In the genomic region with DNA sequence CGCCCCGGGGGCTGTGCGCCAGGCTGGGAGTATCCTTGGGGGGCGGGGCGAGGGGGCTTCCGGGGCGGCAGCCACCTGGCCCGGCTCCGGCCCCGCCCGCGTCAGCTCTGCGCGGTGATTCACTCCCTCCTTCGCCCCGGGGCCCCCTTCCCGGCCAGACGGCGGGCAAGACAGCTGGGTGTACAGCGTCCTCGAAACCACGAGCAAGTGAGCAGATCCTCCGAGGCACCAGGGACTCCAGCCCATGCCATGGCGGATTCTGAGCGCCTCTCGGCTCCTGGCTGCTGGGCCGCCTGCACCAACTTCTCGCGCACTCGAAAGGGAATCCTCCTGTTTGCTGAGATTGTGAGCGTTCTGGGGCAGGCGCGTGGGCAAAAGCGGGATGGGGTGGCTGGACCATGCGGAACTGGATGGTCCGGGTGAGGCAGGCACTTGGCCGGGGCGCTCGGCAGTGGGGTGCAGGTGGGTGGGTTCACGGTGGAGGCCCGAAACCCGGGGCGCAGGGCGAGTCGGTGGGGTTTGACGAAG, we compare ENCODE assay signal across 8 cellular contexts. TPM values are rescaled to one million over a fixed set of nuclear protein-coding genes. Genes with fewer than 3 reads are reported as not detected.
DNase-seq lines count a peak whose midpoint lies in the region; ATAC-seq and TF ChIP-seq lines count a peak whose summit lies in the region.

A gene with protein sequence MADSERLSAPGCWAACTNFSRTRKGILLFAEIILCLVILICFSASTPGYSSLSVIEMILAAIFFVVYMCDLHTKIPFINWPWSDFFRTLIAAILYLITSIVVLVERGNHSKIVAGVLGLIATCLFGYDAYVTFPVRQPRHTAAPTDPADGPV (plus strand): TSS at position 147 of the 528 bp plus-strand sequence. CDS start 103 bp downstream, at position 250.

- peak; percentile 31 for ATAC-seq in GM19438 (IDR thresholded peaks at IDR 0.05; ENCODE audit: low read depth, unreplicated experiment)
- ATAC-seq in central memory CD8-positive, alpha-beta T cell (replicated peaks; ENCODE audit: extremely low read depth, poor library complexity, severe bottlenecking), result peak; percentile 35

- peaks cover 27% of the 10 kb centered on the region for H3K36me3 ChIP-seq in BLaER1
- H3K36me3 ChIP-seq in liver (ENCODE audit: control insufficient read depth in 4 of 4, insufficient read depth in 3 of 4, low read depth in 1 of 4, low read length in 3 of 4), result no peaks in the 10 kb centered on the region

- DNase-seq in LHCN-M2 (ENCODE audit: low read depth) (peak; percentile 60), COLO829 (ENCODE audit: low spot score) (no peak)
- DNase-seq in activated CD4-positive, CD25-positive, alpha-beta regulatory T cell (lab: John Stamatoyannopoulos, UW), result peak; percentile 30 to 59 (median 37)
- DNase-seq in central memory CD8-positive, alpha-beta T cell (ENCODE audit: low spot score in 2 of 2), result peak in 1 of 2 donors; percentile 22
- peak; percentile 62 for DNase-seq in stimulated activated CD8-positive, alpha-beta memory T cell treated with anti-CD3 and anti-CD28 coated beads, Interleukin-12 subunit alpha, Interleukin-12 subunit beta, amount 100 ng/mL, for 4 hours (ENCODE audit: low read depth)

- H3K9me3 Mint-ChIP-seq in central memory CD8-positive, alpha-beta T cell, result no peaks in the 10 kb centered on the region

- peaks cover 29% of the 10 kb centered on the region for H3K9me3 ChIP-seq in BLaER1
- no peaks in the 10 kb centered on the region for H3K9me3 ChIP-seq in liver (ENCODE audit: control insufficient read depth in 4 of 4, low read length in 3 of 4)

- H3K9ac ChIP-seq in BLaER1, result peak within 1 kb of the TSS; percentile 78
- no peak within 1 kb of the TSS for H3K9ac ChIP-seq in liver (ENCODE audit: low read depth in 1 of 2, low read length in 2 of 2)

- TF ChIP-seq RAD21 in liver (IDR thresholded peaks at IDR 0.05), result no peak

- peak within 1 kb of the TSS; percentile 91 for H3K4me3 Mint-ChIP-seq in central memory CD8-positive, alpha-beta T cell

- under 1% methylated on average over 46 of the region's 46 CpGs for WGBS in liver

- peaks cover 34% of the 10 kb centered on the region for H3K4me1 ChIP-seq in BLaER1
- H3K4me1 ChIP-seq in liver (ENCODE audit: control insufficient read depth in 4 of 4, insufficient read depth in 4 of 4, low read length in 3 of 4), result peaks cover 0 to 12% (median 7%) of the 10 kb centered on the region in 4 donors

- TF ChIP-seq CTCF in liver (IDR thresholded peaks at IDR 0.05; ENCODE audit: low read depth, low read length, missing input control), result no peak

- H3K4me3 ChIP-seq in BLaER1 (peak within 1 kb of the TSS; percentile 70), liver (ENCODE audit: low read depth in 1 of 3, low read length in 3 of 3) (peak within 1 kb of the TSS; percentile 39 to 71 (median 46))

- H3K27me3 ChIP-seq in BLaER1 (0 out of 2 replicates have a peak, but pooled peaks cover 5% of the 10 kb centered on the region), liver (ENCODE audit: control insufficient read depth in 4 of 4, insufficient read depth in 4 of 4, low read length in 3 of 4) (no peaks in the 10 kb centered on the region)

- H3K27me3 Mint-ChIP-seq in central memory CD8-positive, alpha-beta T cell, result no peaks in the 10 kb centered on the region

- peak within 1 kb of the TSS; percentile 73 for H3K27ac ChIP-seq in BLaER1
- peak within 1 kb of the TSS; percentile 40 to 52 for H3K27ac ChIP-seq in liver (ENCODE audit: low read depth in 1 of 2, low read length in 2 of 2)

- peak within 1 kb of the TSS; percentile 86 for H3K27ac Mint-ChIP-seq in central memory CD8-positive, alpha-beta T cell (ENCODE audit: low read depth)

- H3K4me2 ChIP-seq in BLaER1, result peak within 1 kb of the TSS; percentile 77

- peaks cover 25% of the 10 kb centered on the region for H3K4me1 Mint-ChIP-seq in central memory CD8-positive, alpha-beta T cell

- H4K20me1 ChIP-seq in BLaER1, result no peaks in the 10 kb centered on the region

- H3K36me3 Mint-ChIP-seq in central memory CD8-positive, alpha-beta T cell (ENCODE audit: insufficient read depth), result peaks cover 15% of the 10 kb centered on the region

TF ChIP-seq in liver, 16 proteins besides CTCF, POLR2A, EP300 and RAD21:
- TF ChIP-seq GABPA (IDR thresholded peaks at IDR 0.05 in 1 of 2, conservative IDR thresholded peaks at IDR 0.05 in 1 of 2) (no peak), TAF1 (conservative IDR thresholded peaks at IDR 0.05) (no peak), EGR1 (IDR thresholded peaks at IDR 0.05; ENCODE audit: low read depth in 2 of 2) (no peak), SP1 (IDR thresholded peaks at IDR 0.05) (no peak), JUND (IDR thresholded peaks at IDR 0.05) (no peak), YY1 (IDR thresholded peaks at IDR 0.05) (no peak), NR2F2 (IDR thresholded peaks at IDR 0.05) (no peak), HNF4G (IDR thresholded peaks at IDR 0.05) (no peak), RXRA (IDR thresholded peaks at IDR 0.05) (no peak), HNF4A (conservative IDR thresholded peaks at IDR 0.05) (no peak), FOXA1 (IDR thresholded peaks at IDR 0.05) (no peak), FOXA2 (IDR thresholded peaks at IDR 0.05) (no peak)
- TF ChIP-seq, protein P1, sequence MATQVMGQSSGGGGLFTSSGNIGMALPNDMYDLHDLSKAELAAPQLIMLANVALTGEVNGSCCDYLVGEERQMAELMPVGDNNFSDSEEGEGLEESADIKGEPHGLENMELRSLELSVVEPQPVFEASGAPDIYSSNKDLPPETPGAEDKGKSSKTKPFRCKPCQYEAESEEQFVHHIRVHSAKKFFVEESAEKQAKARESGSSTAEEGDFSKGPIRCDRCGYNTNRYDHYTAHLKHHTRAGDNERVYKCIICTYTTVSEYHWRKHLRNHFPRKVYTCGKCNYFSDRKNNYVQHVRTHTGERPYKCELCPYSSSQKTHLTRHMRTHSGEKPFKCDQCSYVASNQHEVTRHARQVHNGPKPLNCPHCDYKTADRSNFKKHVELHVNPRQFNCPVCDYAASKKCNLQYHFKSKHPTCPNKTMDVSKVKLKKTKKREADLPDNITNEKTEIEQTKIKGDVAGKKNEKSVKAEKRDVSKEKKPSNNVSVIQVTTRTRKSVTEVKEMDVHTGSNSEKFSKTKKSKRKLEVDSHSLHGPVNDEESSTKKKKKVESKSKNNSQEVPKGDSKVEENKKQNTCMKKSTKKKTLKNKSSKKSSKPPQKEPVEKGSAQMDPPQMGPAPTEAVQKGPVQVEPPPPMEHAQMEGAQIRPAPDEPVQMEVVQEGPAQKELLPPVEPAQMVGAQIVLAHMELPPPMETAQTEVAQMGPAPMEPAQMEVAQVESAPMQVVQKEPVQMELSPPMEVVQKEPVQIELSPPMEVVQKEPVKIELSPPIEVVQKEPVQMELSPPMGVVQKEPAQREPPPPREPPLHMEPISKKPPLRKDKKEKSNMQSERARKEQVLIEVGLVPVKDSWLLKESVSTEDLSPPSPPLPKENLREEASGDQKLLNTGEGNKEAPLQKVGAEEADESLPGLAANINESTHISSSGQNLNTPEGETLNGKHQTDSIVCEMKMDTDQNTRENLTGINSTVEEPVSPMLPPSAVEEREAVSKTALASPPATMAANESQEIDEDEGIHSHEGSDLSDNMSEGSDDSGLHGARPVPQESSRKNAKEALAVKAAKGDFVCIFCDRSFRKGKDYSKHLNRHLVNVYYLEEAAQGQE (IDR thresholded peaks at IDR 0.05), result no peak
- TF ChIP-seq, protein P2, sequence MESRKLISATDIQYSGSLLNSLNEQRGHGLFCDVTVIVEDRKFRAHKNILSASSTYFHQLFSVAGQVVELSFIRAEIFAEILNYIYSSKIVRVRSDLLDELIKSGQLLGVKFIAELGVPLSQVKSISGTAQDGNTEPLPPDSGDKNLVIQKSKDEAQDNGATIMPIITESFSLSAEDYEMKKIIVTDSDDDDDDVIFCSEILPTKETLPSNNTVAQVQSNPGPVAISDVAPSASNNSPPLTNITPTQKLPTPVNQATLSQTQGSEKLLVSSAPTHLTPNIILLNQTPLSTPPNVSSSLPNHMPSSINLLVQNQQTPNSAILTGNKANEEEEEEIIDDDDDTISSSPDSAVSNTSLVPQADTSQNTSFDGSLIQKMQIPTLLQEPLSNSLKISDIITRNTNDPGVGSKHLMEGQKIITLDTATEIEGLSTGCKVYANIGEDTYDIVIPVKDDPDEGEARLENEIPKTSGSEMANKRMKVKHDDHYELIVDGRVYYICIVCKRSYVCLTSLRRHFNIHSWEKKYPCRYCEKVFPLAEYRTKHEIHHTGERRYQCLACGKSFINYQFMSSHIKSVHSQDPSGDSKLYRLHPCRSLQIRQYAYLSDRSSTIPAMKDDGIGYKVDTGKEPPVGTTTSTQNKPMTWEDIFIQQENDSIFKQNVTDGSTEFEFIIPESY (IDR thresholded peaks at IDR 0.05), result no peak
- TF ChIP-seq, protein P3, sequence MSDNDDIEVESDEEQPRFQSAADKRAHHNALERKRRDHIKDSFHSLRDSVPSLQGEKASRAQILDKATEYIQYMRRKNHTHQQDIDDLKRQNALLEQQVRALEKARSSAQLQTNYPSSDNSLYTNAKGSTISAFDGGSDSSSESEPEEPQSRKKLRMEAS (IDR thresholded peaks at IDR 0.05), result no peak
- TF ChIP-seq, protein P4, sequence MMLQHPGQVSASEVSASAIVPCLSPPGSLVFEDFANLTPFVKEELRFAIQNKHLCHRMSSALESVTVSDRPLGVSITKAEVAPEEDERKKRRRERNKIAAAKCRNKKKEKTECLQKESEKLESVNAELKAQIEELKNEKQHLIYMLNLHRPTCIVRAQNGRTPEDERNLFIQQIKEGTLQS (IDR thresholded peaks at IDR 0.05), result no peak

RNA-seq across cellular contexts. Expression of the gene that starts here (rescaled TPM):
- 61.6 and 83.5 TPM in 2 replicates for total RNA-seq in LHCN-M2 (2014; rRNA removed)
- 200 TPM for polyA plus RNA-seq in LHCN-M2 (2012)
- total RNA-seq in liver, result 1 to 10 TPM; 2.4 to 6.7 TPM
- 10 to 100 TPM; 22.6 to 24.5 TPM for polyA plus RNA-seq in liver
